In the genomic region with DNA sequence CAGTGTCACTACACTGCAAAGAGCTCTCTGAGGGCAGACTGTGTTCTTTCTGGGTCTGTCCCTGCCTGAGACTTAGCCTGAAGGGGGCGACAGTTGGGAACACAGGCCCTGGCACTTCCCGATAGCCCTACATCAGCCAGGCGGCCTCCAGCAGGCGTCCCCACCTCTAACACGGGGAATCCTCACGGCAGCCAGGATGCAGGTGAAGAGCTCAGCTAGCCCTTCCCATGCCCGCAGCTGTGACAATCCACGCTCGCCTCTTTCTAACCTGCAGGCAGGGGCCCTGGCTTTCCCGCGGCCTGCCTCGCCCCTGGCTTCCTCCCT, we compare ENCODE assay signal across 13 cellular contexts. TPM values are rescaled to one million over a fixed set of nuclear protein-coding genes. Genes with fewer than 3 reads are reported as not detected.
DNase-seq lines count a peak whose midpoint lies in the region; ATAC-seq lines count a peak whose summit lies in the region.
"Had no signal": no experiment of that assay in that cellular context is flagged by ENCODE, and none has a peak within 500 bp of the region (broad histone marks: within the 10 kb centered on the region; RNA-seq: fewer than 3 reads in every experiment).

No MANE protein-coding gene starts in this region.

- no peaks in the 10 kb centered on the region for H3K27me3 Mint-ChIP-seq in dendritic cell treated with granulocyte-macrophage colony-stimulating factor and Interleukin-4, amounts not matched to agents 40 ng/mL and 50 ng/mL, for 4 days
- H3K27me3 Mint-ChIP-seq in natural killer cell treated with Interleukin-12 subunit alpha and Interleukin-12 subunit beta and Interleukin-15 and Interleukin-18, amount 100 ng/mL, for 72 hours, result no peaks in the 10 kb centered on the region

- intact Hi-C loops in dendritic cell treated with granulocyte-macrophage colony-stimulating factor and Interleukin-4, amounts not matched to agents 40 ng/mL and 50 ng/mL, for 4 days (cut with micrococcal nuclease), result no loop called here

- H3K4me1 Mint-ChIP-seq in dendritic cell treated with granulocyte-macrophage colony-stimulating factor and Interleukin-4, amounts not matched to agents 40 ng/mL and 50 ng/mL, for 4 days (ENCODE audit: low read depth), result peaks cover 91% of the 10 kb centered on the region
- peaks cover 46 to 47% of the 10 kb centered on the region in 2 donors for H3K4me1 Mint-ChIP-seq in natural killer cell treated with Interleukin-12 subunit alpha and Interleukin-12 subunit beta and Interleukin-15 and Interleukin-18, amount 100 ng/mL, for 72 hours (ENCODE audit: low read depth in 2 of 2)

- H3K4me3 Mint-ChIP-seq in dendritic cell treated with granulocyte-macrophage colony-stimulating factor and Interleukin-4, amounts not matched to agents 40 ng/mL and 50 ng/mL, for 4 days, result peak overlapping the region; percentile 69
- peak overlapping the region; percentile 58 for H3K4me3 Mint-ChIP-seq in natural killer cell treated with Interleukin-12 subunit alpha and Interleukin-12 subunit beta and Interleukin-15 and Interleukin-18, amount 100 ng/mL, for 72 hours

- no peak for ATAC-seq in natural killer cell treated with Interleukin-12 subunit alpha and Interleukin-12 subunit beta and Interleukin-15 and Interleukin-18, amount 100 ng/mL, for 72 hours

- H3K27ac Mint-ChIP-seq in dendritic cell treated with granulocyte-macrophage colony-stimulating factor and Interleukin-4, amounts not matched to agents 40 ng/mL and 50 ng/mL, for 4 days, result peak overlapping the region; percentile 90
- peak overlapping the region; percentile 74 to 86 for H3K27ac Mint-ChIP-seq in natural killer cell treated with Interleukin-12 subunit alpha and Interleukin-12 subunit beta and Interleukin-15 and Interleukin-18, amount 100 ng/mL, for 72 hours

- peak; percentile 33 for DNase-seq in DMS53 (lab: John Stamatoyannopoulos, UW)
- no peak for DNase-seq in DMS53 treated with DMSO at 0.1 percent for 48 hours (lab: John Stamatoyannopoulos, UW; ENCODE audit: unreplicated experiment)
- DNase-seq in HuH-7 (ENCODE audit: low spot score), result peak; percentile 60
- no peak for DNase-seq in natural killer cell treated with Interleukin-12 subunit alpha and Interleukin-12 subunit beta and Interleukin-15 and Interleukin-18, amount 100 ng/mL, for 72 hours (ENCODE audit: low spot score)
- no peak for DNase-seq in NCI-H2227 (lab: John Stamatoyannopoulos, UW; ENCODE audit: unreplicated experiment)
- DNase-seq in superior temporal gyrus (ENCODE audit: extremely low spot score), result no peak
- DNase-seq in NOMO-1 (lab: John Stamatoyannopoulos, UW; ENCODE audit: unreplicated experiment in 2 of 2), result no peak
- DNase-seq: effector CD8-positive, alpha-beta T cell; NCI-H1105; NCI-H748 treated with DMSO at 0.1 percent for 48 hours; stimulated activated CD4-positive, alpha-beta T cell treated with anti-CD3 and anti-CD28 coated beads, Interleukin-2, amount 100 ng/mL, for 24 hours; T1000 had no signal

- peaks cover 94% of the 10 kb centered on the region for H3K36me3 Mint-ChIP-seq in dendritic cell treated with granulocyte-macrophage colony-stimulating factor and Interleukin-4, amounts not matched to agents 40 ng/mL and 50 ng/mL, for 4 days (ENCODE audit: low read depth)
- peaks cover 6% of the 10 kb centered on the region for H3K36me3 Mint-ChIP-seq in natural killer cell treated with Interleukin-12 subunit alpha and Interleukin-12 subunit beta and Interleukin-15 and Interleukin-18, amount 100 ng/mL, for 72 hours

- no peaks in the 10 kb centered on the region for H3K9me3 Mint-ChIP-seq in dendritic cell treated with granulocyte-macrophage colony-stimulating factor and Interleukin-4, amounts not matched to agents 40 ng/mL and 50 ng/mL, for 4 days
- no peaks in the 10 kb centered on the region for H3K9me3 Mint-ChIP-seq in natural killer cell treated with Interleukin-12 subunit alpha and Interleukin-12 subunit beta and Interleukin-15 and Interleukin-18, amount 100 ng/mL, for 72 hours

RNA-seq across cellular contexts. Expression of a gene that starts 5.9 kb away (rescaled TPM):
- total RNA-seq in natural killer cell treated with Interleukin-12 subunit alpha and Interleukin-12 subunit beta and Interleukin-15 and Interleukin-18, amount 100 ng/mL, for 72 hours, result 10 to 100 TPM; 34.8 to 43.3 TPM

RNA-seq across cellular contexts. Expression of a gene that starts 6.0 kb away (rescaled TPM):
- 1,000 to 10,000 TPM; 1,580 to 1,944 TPM for total RNA-seq in natural killer cell treated with Interleukin-12 subunit alpha and Interleukin-12 subunit beta and Interleukin-15 and Interleukin-18, amount 100 ng/mL, for 72 hours

RNA-seq across cellular contexts. Expression of a gene that starts 6.1 kb away (rescaled TPM):
- 10 to 100 TPM; 11.5 to 23.9 TPM for total RNA-seq in natural killer cell treated with Interleukin-12 subunit alpha and Interleukin-12 subunit beta and Interleukin-15 and Interleukin-18, amount 100 ng/mL, for 72 hours

RNA-seq across cellular contexts. Expression of a gene that starts 14.2 kb away (rescaled TPM):
- 10 to 100 TPM; 26.0 to 28.4 TPM for total RNA-seq in natural killer cell treated with Interleukin-12 subunit alpha and Interleukin-12 subunit beta and Interleukin-15 and Interleukin-18, amount 100 ng/mL, for 72 hours

RNA-seq across cellular contexts. Expression of a gene that starts 14.3 kb away (rescaled TPM):
- total RNA-seq in natural killer cell treated with Interleukin-12 subunit alpha and Interleukin-12 subunit beta and Interleukin-15 and Interleukin-18, amount 100 ng/mL, for 72 hours, result 10 to 100 TPM; 15.2 to 21.6 TPM

Comparison
In these comparisons a context has a peak if more than half of its experiments do, and no peak if none do; other contexts are left out.
1. DNase-seq: peak in DMS53 (single experiment) and HuH-7 (single experiment); none in DMS53 treated with DMSO at 0.1 percent for 48 hours (single experiment), natural killer cell treated with Interleukin-12 subunit alpha and Interleukin-12 subunit beta and Interleukin-15 and Interleukin-18, amount 100 ng/mL, for 72 hours (single experiment), NCI-H2227 (single experiment), superior temporal gyrus (single experiment) and NOMO-1 (0 of 2).